ENCODE assay signal across 10 cellular contexts in the genomic region with DNA sequence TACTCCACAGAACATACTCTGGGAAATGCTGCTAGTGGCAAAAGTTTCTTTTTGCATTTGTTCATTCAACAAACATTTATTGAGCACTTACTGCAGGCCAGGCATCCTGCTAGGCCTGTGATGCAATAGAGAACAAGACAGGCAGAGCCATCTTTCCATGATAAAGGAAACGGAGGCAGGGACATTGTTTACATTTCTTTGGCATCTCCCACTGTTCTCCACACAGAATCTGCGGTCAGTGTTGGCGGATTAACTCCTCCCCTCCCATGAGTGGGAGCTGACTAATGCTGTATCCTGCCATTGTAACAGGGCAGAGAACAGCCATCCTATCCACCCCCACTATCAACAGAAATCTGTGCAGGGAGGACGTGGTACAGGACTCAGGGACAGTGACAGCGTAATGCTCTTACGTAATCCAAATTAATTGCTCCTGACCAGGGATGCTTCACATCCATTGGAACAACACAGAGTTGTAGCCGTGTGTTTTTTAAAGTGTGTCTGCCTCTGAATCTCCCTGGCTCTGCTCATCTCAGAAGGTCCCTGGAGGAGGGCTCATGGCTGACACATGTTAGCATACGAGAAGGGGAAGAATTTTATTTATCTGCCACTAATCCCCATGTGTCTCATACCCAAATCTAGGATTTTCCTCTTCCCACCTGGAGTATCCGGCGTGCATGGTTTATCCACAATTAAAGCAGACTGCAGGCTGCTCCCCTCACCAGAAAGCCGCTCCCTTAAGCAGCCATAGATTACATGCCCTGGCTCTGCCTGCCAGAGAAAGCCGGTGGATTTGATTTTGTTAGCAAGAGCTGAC.
A peak's percentile ranks its signal among the peaks of the same experiment; 100 is the strongest.
DNase-seq lines count a peak whose midpoint lies in the region; ATAC-seq lines count a peak whose summit lies in the region.
"Had no signal": no experiment of that assay in that cellular context is flagged by ENCODE, and none has a peak within 500 bp of the region (broad histone marks: within the 10 kb centered on the region; RNA-seq: fewer than 3 reads in every experiment).

No MANE protein-coding gene starts in this region.

- H3K9me3 Mint-ChIP-seq in T-helper 2 cell treated with Interferon-gamma antibody and Interleukin-4, amounts not matched to agents 5 μg/mL and 100 μg/mL, for 36 hours, result no peaks in the 10 kb centered on the region
- H3K9me3 Mint-ChIP-seq: naive thymus-derived CD8-positive, alpha-beta T cell had no signal

- no peaks in the 10 kb centered on the region for H3K36me3 Mint-ChIP-seq in T-helper 2 cell treated with Interferon-gamma antibody and Interleukin-4, amounts not matched to agents 5 μg/mL and 100 μg/mL, for 36 hours (ENCODE audit: low read depth)
- H3K36me3 Mint-ChIP-seq: naive thymus-derived CD8-positive, alpha-beta T cell had no signal

- no peak overlapping the region for H3K27ac Mint-ChIP-seq in T-helper 2 cell treated with Interferon-gamma antibody and Interleukin-4, amounts not matched to agents 5 μg/mL and 100 μg/mL, for 36 hours
- H3K27ac Mint-ChIP-seq: naive thymus-derived CD8-positive, alpha-beta T cell had no signal

- no peak for ATAC-seq in GM21381 (IDR thresholded peaks at IDR 0.05; ENCODE audit: unreplicated experiment)
- ATAC-seq: naive thymus-derived CD8-positive, alpha-beta T cell had no signal

- in situ Hi-C loops in ACHN (cut with HindIII; ENCODE audit: low pct_ligation_motif_present, low pct_unique_long_range_greater_than_20kb, low sequenced_read_pairs), result no loop called here

- H3K4me3 Mint-ChIP-seq in T-helper 2 cell treated with Interferon-gamma antibody and Interleukin-4, amounts not matched to agents 5 μg/mL and 100 μg/mL, for 36 hours, result no peak overlapping the region
- H3K4me3 Mint-ChIP-seq: naive thymus-derived CD8-positive, alpha-beta T cell had no signal

- no peaks in the 10 kb centered on the region for H3K27me3 Mint-ChIP-seq in T-helper 2 cell treated with Interferon-gamma antibody and Interleukin-4, amounts not matched to agents 5 μg/mL and 100 μg/mL, for 36 hours (ENCODE audit: low read depth)

- H3K4me1 Mint-ChIP-seq in T-helper 2 cell treated with Interferon-gamma antibody and Interleukin-4, amounts not matched to agents 5 μg/mL and 100 μg/mL, for 36 hours (ENCODE audit: low read depth), result no peaks in the 10 kb centered on the region
- H3K4me1 Mint-ChIP-seq: naive thymus-derived CD8-positive, alpha-beta T cell had no signal

- DNase-seq in ACHN, result peak; percentile 94
- peak; percentile 74 for DNase-seq in HK-2 (ENCODE audit: unreplicated experiment)
- peak; percentile 99 for DNase-seq in amniotic epithelial cell (ENCODE audit: low read depth)
- peak; percentile 91 for DNase-seq in islet precursor cell
- no peak for DNase-seq in activated CD4-positive, alpha-beta T cell treated with anti-CD3 and anti-CD28 coated beads, Interleukin-2, amount 50 U/mL, for 48 hours
- DNase-seq in T-helper 2 cell treated with Interferon-gamma antibody and Interleukin-4, amounts not matched to agents 5 μg/mL and 100 μg/mL, for 36 hours (ENCODE audit: low spot score), result no peak
- DNase-seq in LoVo (ENCODE audit: low spot score), result no peak
- DNase-seq: naive thymus-derived CD8-positive, alpha-beta T cell; transverse colon had no signal

Comparison
In these comparisons a context has a peak if more than half of its experiments do, and no peak if none do; other contexts are left out.
1. DNase-seq: peak in ACHN (single experiment), HK-2 (single experiment), amniotic epithelial cell (single experiment) and islet precursor cell (single experiment); none in activated CD4-positive, alpha-beta T cell treated with anti-CD3 and anti-CD28 coated beads, Interleukin-2, amount 50 U/mL, for 48 hours (0 of 2), T-helper 2 cell treated with Interferon-gamma antibody and Interleukin-4, amounts not matched to agents 5 μg/mL and 100 μg/mL, for 36 hours (single experiment) and LoVo (single experiment).